In the genomic region with DNA sequence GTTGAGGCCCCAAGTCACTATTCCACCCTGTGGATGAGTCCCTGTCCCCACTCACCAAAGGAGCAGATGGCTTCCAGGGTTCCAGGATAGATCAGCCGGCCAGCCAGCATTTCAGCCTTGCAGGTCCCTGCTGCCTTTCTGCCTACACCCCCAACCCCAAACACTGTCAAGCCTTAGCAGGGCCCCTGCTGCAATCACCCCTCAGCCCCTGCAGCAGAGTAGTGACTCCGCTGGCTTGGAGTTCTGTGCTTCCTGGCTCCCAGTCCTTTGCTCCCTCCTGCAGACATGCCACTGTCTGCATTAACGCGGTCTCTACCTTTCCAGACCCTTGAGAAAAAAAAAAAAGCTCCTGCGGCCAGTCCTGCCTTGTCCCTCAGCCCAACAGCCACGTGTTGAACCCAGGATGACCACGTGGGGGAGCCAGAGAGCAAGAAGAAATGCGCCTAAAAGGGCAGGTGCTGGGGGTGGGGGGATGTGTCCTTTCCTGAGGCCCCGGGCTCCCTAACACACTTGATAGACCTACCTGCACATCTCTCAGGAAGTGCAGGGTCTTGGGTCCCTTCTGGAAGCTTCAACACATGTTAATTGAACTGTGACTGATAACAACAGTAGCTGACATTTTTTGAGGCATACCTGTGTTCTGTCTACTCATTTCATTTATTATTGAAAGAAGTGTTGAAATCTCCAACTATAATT, we compare ENCODE assay signal across 8 cellular contexts. TPM values are rescaled to one million over a fixed set of nuclear protein-coding genes. Genes with fewer than 3 reads are reported as not detected.
DNase-seq lines count a peak whose midpoint lies in the region; ATAC-seq and TF ChIP-seq lines count a peak whose summit lies in the region.

No MANE protein-coding gene starts in this region.

- no peaks in the 10 kb centered on the region for H3K36me3 ChIP-seq in CD8-positive, alpha-beta T cell (ENCODE audit: insufficient read depth, low read length)
- H3K36me3 ChIP-seq in HEK293 (ENCODE audit: control insufficient read depth in 2 of 2, insufficient read depth in 1 of 2, low read length in 2 of 2), result no peaks in the 10 kb centered on the region

- ATAC-seq in CD8-positive, alpha-beta T cell, result peak; percentile 95

- no peaks in the 10 kb centered on the region for H3K36me3 Mint-ChIP-seq in CD8-positive, alpha-beta T cell

- DNase-seq in CD8-positive, alpha-beta T cell, result peak; percentile 71 to 93 (median 81)
- DNase-seq in NCI-H510A (lab: John Stamatoyannopoulos, UW) (peak; percentile 60), dermis blood vessel endothelial cell (peak; percentile 77), lung microvascular endothelial cell (ENCODE audit: low read depth in 2 of 2) (peak; percentile 52 to 58), GF-D8 (lab: John Stamatoyannopoulos, UW) (no peak)
- DNase-seq in activated CD4-positive, alpha-beta T cell treated with anti-CD3 and anti-CD28 coated beads, Interleukin-2, amount 50 U/mL, for 1 hour, result peak; percentile 86
- peak; percentile 64 to 82 for DNase-seq in stimulated activated CD8-positive, alpha-beta memory T cell treated with anti-CD3 and anti-CD28 coated beads, Interleukin-2, amount 100 ng/mL, for 48 hours (ENCODE audit: low read depth in 2 of 2)

- H3K27me3 ChIP-seq in CD8-positive, alpha-beta T cell (ENCODE audit: insufficient read depth, low read length), result no peaks in the 10 kb centered on the region

- peaks cover 16% of the 10 kb centered on the region for H3K4me1 Mint-ChIP-seq in CD8-positive, alpha-beta T cell (ENCODE audit: low read depth)

- POLR2A ChIA-PET in CD8-positive, alpha-beta T cell (lab: Charles Lee), result interaction anchor here (0.6 to 2.3 kb wide), 13 partner anchors 10 to 1274 kb away, joined by 3 to 17 read pairs (median 5); no protein-coding TSS in a partner anchor
- POLR2A ChIA-PET in HEK293 (lab: Yijun Ruan, JAX), result no interaction called here

- no peaks in the 10 kb centered on the region for H3K9me3 ChIP-seq in CD8-positive, alpha-beta T cell (ENCODE audit: low read length)
- no peaks in the 10 kb centered on the region for H3K9me3 ChIP-seq in HEK293 (ENCODE audit: control insufficient read depth, insufficient read depth, low read depth, low read length)

- TF ChIP-seq CTCF in CD8-positive, alpha-beta T cell (IDR thresholded peaks at IDR 0.05), result peak; percentile 95
- peak; percentile 52; the same call in 1 of the 2 replicates for TF ChIP-seq CTCF in HEK293 (tag by site-specific recombination; IDR thresholded peaks at IDR 0.05)

- no peak overlapping the region for H3K4me3 Mint-ChIP-seq in CD8-positive, alpha-beta T cell

- H3K27ac ChIP-seq in CD8-positive, alpha-beta T cell (ENCODE audit: low read depth, low read length), result no peak overlapping the region
- H3K27ac ChIP-seq in HEK293 (ENCODE audit: extremely low read depth, low read depth, low read length), result no peak overlapping the region

- H3K9me3 Mint-ChIP-seq in CD8-positive, alpha-beta T cell, result no peaks in the 10 kb centered on the region

- H3K27me3 Mint-ChIP-seq in CD8-positive, alpha-beta T cell (ENCODE audit: low read depth), result no peaks in the 10 kb centered on the region

- H3K4me1 ChIP-seq in CD8-positive, alpha-beta T cell (ENCODE audit: insufficient read depth, low read length), result peaks cover 9% of the 10 kb centered on the region
- no peaks in the 10 kb centered on the region for H3K4me1 ChIP-seq in HEK293 (ENCODE audit: control insufficient read depth, insufficient read depth, low read length)

- no peak overlapping the region for H3K4me3 ChIP-seq in CD8-positive, alpha-beta T cell (ENCODE audit: low read depth, low read length)
- no peak overlapping the region for H3K4me3 ChIP-seq in HEK293 (ENCODE audit: low read depth, low read length)

- CTCF ChIA-PET in CD8-positive, alpha-beta T cell (lab: Charles Lee), result interaction anchor here (0.7 to 11.3 kb wide), 40 partner anchors 10 to 377 kb away, joined by 3 to 364 read pairs (median 6); partner anchors contain the start of genes EIF2D, FCMR and IKBKE
- CTCF ChIA-PET in HEK293 (lab: Yijun Ruan, JAX), result interaction anchor here (0.6 to 6.5 kb wide), 49 partner anchors 8 to 823 kb away, joined by 3 to 94 read pairs (median 4); partner anchors contain the start of genes DYRK3 and RASSF5

- no peak overlapping the region for H3K27ac Mint-ChIP-seq in CD8-positive, alpha-beta T cell

- intact Hi-C loops in CD8-positive, alpha-beta T cell (cut with DNase I, micrococcal nuclease), result loop anchor here (1.0 to 5.0 kb wide), 6 partner anchors 18 to 120 kb away; partner anchors contain the start of gene EIF2D (in 1 of the 2)

TF ChIP-seq in HEK293, 187 proteins besides CTCF, POLR2A, EP300 and RAD21:
- TF ChIP-seq ZNF521 (tag by site-specific recombination; IDR thresholded peaks at IDR 0.05) (no peak), SCRT1 (tag by site-specific recombination; IDR thresholded peaks at IDR 0.05; ENCODE audit: borderline replicate concordance) (peak; percentile 84), ZNF341 (tag by site-specific recombination; IDR thresholded peaks at IDR 0.05; ENCODE audit: low read depth) (no peak), ZEB2 (tag by site-specific recombination; IDR thresholded peaks at IDR 0.05) (0 out of 2 replicates have a peak, but pooled peaks have one; percentile 23), SCRT2 (tag by site-specific recombination; IDR thresholded peaks at IDR 0.05) (peak; percentile 59; the same call in 1 of the 2 replicates), ZNF157 (tag by site-specific recombination; IDR thresholded peaks at IDR 0.05) (no peak), ZNF654 (tag by site-specific recombination; IDR thresholded peaks at IDR 0.05; ENCODE audit: low read depth) (peak; percentile 69), ZBTB48 (tag by site-specific recombination; IDR thresholded peaks at IDR 0.05) (peak; percentile 46; the same call in 1 of the 2 replicates)
TF ChIP-seq in HEK293: peak in this region for 5.

RNA-seq across cellular contexts. Expression of gene RASSF5, which starts 37.4 kb away (rescaled TPM):
- 100 to 1,000 TPM; 209 to 213 TPM for total RNA-seq in CD8-positive, alpha-beta T cell
- total RNA-seq in dermis blood vessel endothelial cell (0.33 and 0.51 TPM in 2 replicates), lung microvascular endothelial cell (under 0.01 and 0.22 TPM in 2 replicates)

Comparison
In these comparisons a context has a peak if more than half of its experiments do, and no peak if none do; other contexts are left out.
1. RNA of gene RASSF5, which starts 37.4 kb away (total RNA-seq): 209 to 213 TPM in CD8-positive, alpha-beta T cell; 0.33 to 0.51 TPM in dermis blood vessel endothelial cell and under 0.01 to 0.22 TPM in lung microvascular endothelial cell; every median in the first group is over 100 times any median in the second.